In the genomic region with DNA sequence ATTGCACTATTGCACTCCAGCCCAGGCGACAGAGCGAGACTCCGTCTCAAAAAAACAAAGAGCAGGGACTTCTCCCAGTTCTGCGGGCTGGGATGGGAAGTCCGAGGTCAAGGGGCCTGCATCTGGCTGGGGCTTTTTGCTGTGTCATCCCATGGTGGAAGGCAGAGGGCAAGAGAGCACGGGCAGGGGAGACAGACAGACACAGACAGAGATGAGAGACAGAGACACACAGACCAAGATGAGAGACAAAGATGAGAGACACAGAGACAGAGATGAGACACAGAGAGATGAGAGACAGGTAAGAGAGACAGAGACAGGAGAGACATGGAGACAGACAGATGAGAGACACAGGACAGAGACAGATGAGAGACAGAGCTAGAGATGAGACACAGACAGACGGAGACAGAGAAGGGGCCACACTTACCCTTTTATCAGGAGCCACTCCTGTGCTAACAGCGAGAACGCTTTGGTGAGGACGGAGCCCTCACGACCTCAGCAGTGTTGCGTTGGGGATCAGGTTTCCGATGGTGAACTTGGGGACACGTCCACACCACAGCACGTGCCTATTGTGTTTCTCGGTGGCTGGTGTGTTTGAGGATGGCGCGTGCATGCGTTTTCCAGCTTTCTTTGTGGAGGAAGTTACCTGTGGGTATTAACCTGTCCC, we compare ENCODE assay signal across 14 cellular contexts. TPM values are rescaled to one million over a fixed set of nuclear protein-coding genes. Genes with fewer than 3 reads are reported as not detected.
A peak's percentile ranks its signal among the peaks of the same experiment; 100 is the strongest.
DNase-seq lines count a peak whose midpoint lies in the region; TF ChIP-seq lines count a peak whose summit lies in the region.
"Had no signal": no experiment of that assay in that cellular context is flagged by ENCODE, and none has a peak within 500 bp of the region (broad histone marks: within the 10 kb centered on the region; RNA-seq: fewer than 3 reads in every experiment).

No MANE protein-coding gene starts in this region.

- H3K9ac ChIP-seq in BLaER1 (peak overlapping the region; percentile 54; the same call in 1 of the 2 replicates), MM.1S (ENCODE audit: low read length) (peak overlapping the region; percentile 27; the same call in 1 of the 2 replicates), mesendoderm (ENCODE audit: low read length) (no peak overlapping the region)

- no peak overlapping the region for H3K4ac ChIP-seq in mesendoderm (ENCODE audit: low read depth, low read length)

- H3K9me3 Mint-ChIP-seq in endothelial cell (ENCODE audit: unreplicated experiment) (no peaks in the 10 kb centered on the region), osteocyte (ENCODE audit: unreplicated experiment) (no peaks in the 10 kb centered on the region)
- no peaks in the 10 kb centered on the region for H3K9me3 Mint-ChIP-seq in activated naive CD4-positive, alpha-beta T cell treated with anti-CD3 and anti-CD28 coated beads for 36 hours
- H3K9me3 Mint-ChIP-seq: CD8-positive, alpha-beta T cell had no signal

- peaks cover 5% of the 10 kb centered on the region for H3K27me3 Mint-ChIP-seq in endothelial cell (ENCODE audit: unreplicated experiment)
- no peaks in the 10 kb centered on the region for H3K27me3 Mint-ChIP-seq in osteocyte (ENCODE audit: unreplicated experiment)
- no peaks in the 10 kb centered on the region for H3K27me3 Mint-ChIP-seq in activated naive CD4-positive, alpha-beta T cell treated with anti-CD3 and anti-CD28 coated beads for 36 hours (ENCODE audit: low read depth)

- TF ChIP-seq CTCF in MM.1S (IDR thresholded peaks at IDR 0.05; ENCODE audit: low read length) (no peak), endothelial cell (IDR thresholded peaks at IDR 0.05; ENCODE audit: unreplicated experiment) (no peak), osteocyte (IDR thresholded peaks at IDR 0.05) (no peak)

- H3K27ac ChIP-seq in BLaER1 (peak overlapping the region; percentile 47), MM.1S (ENCODE audit: low read length) (peak overlapping the region; percentile 59), mesendoderm (ENCODE audit: low read depth, low read length) (no peak overlapping the region)

- no peaks in the 10 kb centered on the region for H3K27me3 ChIP-seq in BLaER1
- no peaks in the 10 kb centered on the region for H3K27me3 ChIP-seq in MM.1S (replicated peaks; ENCODE audit: insufficient read depth, low read length)
- H3K27me3 ChIP-seq in mesendoderm (ENCODE audit: insufficient read depth, low read length, poor library complexity), result no peaks in the 10 kb centered on the region

- intact Hi-C loops in activated naive CD4-positive, alpha-beta T cell treated with anti-CD3 and anti-CD28 coated beads for 36 hours (cut with micrococcal nuclease), result no loop called here

- no peak for DNase-seq in MM.1S
- DNase-seq in endothelial cell (ENCODE audit: low spot score), result no peak
- no peak for DNase-seq in osteocyte (ENCODE audit: extremely low spot score, unreplicated experiment)
- DNase-seq in epidermal melanocyte (ENCODE audit: insufficient read length, low spot score), result no peak
- no peak for DNase-seq in activated naive CD4-positive, alpha-beta T cell treated with anti-CD3 and anti-CD28 coated beads for 36 hours
- no peak for DNase-seq in GOT3 (lab: John Stamatoyannopoulos, UW)
- DNase-seq in mesendoderm, result no peak
- DNase-seq: activated CD4-positive, alpha-beta T cell treated with anti-CD3 and anti-CD28 coated beads, Interleukin-2, amount 50 U/mL, for 4 hours; CD8-positive, alpha-beta T cell; NCI-H2227 treated with DMSO at 0.1 percent for 48 hours; SIG-M5 had no signal

- H3K4me1 ChIP-seq in BLaER1 (peaks cover 67% of the 10 kb centered on the region), MM.1S (ENCODE audit: low read length) (peaks cover 20% of the 10 kb centered on the region), mesendoderm (ENCODE audit: control insufficient read depth, low read depth, low read length) (no peaks in the 10 kb centered on the region)

- H4K8ac ChIP-seq in mesendoderm (ENCODE audit: low read depth, low read length), result no peak overlapping the region

- peaks cover 23% of the 10 kb centered on the region for H3K36me3 Mint-ChIP-seq in endothelial cell (ENCODE audit: low read depth, unreplicated experiment)
- peaks cover 18% of the 10 kb centered on the region for H3K36me3 Mint-ChIP-seq in osteocyte (ENCODE audit: unreplicated experiment)
- H3K36me3 Mint-ChIP-seq in activated naive CD4-positive, alpha-beta T cell treated with anti-CD3 and anti-CD28 coated beads for 36 hours (ENCODE audit: low read depth), result peaks cover 33% of the 10 kb centered on the region

- WGBS in mesendoderm (ENCODE audit: extremely low coverage, insufficient coverage, low lambda C conversion rate), result no CpG with 5 or more reads among the region's 19 CpGs

- H3K4me1 Mint-ChIP-seq in endothelial cell (ENCODE audit: unreplicated experiment), result no peaks in the 10 kb centered on the region
- peaks cover 10% of the 10 kb centered on the region for H3K4me1 Mint-ChIP-seq in osteocyte (ENCODE audit: unreplicated experiment)
- H3K4me1 Mint-ChIP-seq in activated naive CD4-positive, alpha-beta T cell treated with anti-CD3 and anti-CD28 coated beads for 36 hours (ENCODE audit: low read depth), result peaks cover 8% of the 10 kb centered on the region

- H3K36me3 ChIP-seq in BLaER1 (peaks cover 79% of the 10 kb centered on the region), MM.1S (replicated peaks; ENCODE audit: insufficient read depth, low read length) (no peaks in the 10 kb centered on the region), mesendoderm (ENCODE audit: control insufficient read depth, insufficient read depth, low read length) (peaks cover 12% of the 10 kb centered on the region)

- H3K9me3 ChIP-seq in BLaER1 (no peaks in the 10 kb centered on the region), MM.1S (replicated peaks; ENCODE audit: insufficient read depth, low read length) (no peaks in the 10 kb centered on the region)

- H3K4me3 Mint-ChIP-seq in endothelial cell (ENCODE audit: unreplicated experiment) (no peak overlapping the region), osteocyte (ENCODE audit: unreplicated experiment) (no peak overlapping the region)
- no peak overlapping the region for H3K4me3 Mint-ChIP-seq in activated naive CD4-positive, alpha-beta T cell treated with anti-CD3 and anti-CD28 coated beads for 36 hours
- H3K4me3 Mint-ChIP-seq: CD8-positive, alpha-beta T cell had no signal

- H3K27ac Mint-ChIP-seq in endothelial cell (ENCODE audit: unreplicated experiment) (peak overlapping the region; percentile 62), osteocyte (ENCODE audit: unreplicated experiment) (peak overlapping the region; percentile 49)
- H3K27ac Mint-ChIP-seq in activated naive CD4-positive, alpha-beta T cell treated with anti-CD3 and anti-CD28 coated beads for 36 hours, result no peak overlapping the region
- H3K27ac Mint-ChIP-seq: CD8-positive, alpha-beta T cell had no signal

- H3K4me2 ChIP-seq in BLaER1 (peak overlapping the region; percentile 92), MM.1S (ENCODE audit: low read depth, low read length) (peak overlapping the region; percentile 45; the same call in 1 of the 2 replicates), mesendoderm (ENCODE audit: low read length) (no peak overlapping the region)

- H3K4me3 ChIP-seq in BLaER1 (peak overlapping the region; percentile 4; the same call in 1 of the 2 replicates), MM.1S (ENCODE audit: low read length) (no peak overlapping the region), mesendoderm (ENCODE audit: low read length) (no peak overlapping the region)
- H3K4me3 ChIP-seq: skin epidermis had no signal

- H2BK5ac ChIP-seq in mesendoderm (ENCODE audit: low read length), result no peak overlapping the region

- H3F3A ChIP-seq in MM.1S (ENCODE audit: insufficient read depth, low read length), result peaks cover 8% of the 10 kb centered on the region; the same call in 1 of the 2 replicates

- H2AFZ ChIP-seq in MM.1S (ENCODE audit: low read length), result no peak overlapping the region

- H4K20me1 ChIP-seq in BLaER1 (peaks cover 17% of the 10 kb centered on the region; the same call in 1 of the 2 replicates), MM.1S (ENCODE audit: insufficient read depth, low read length) (no peaks in the 10 kb centered on the region)

- H3K9me2 ChIP-seq in MM.1S (replicated peaks; ENCODE audit: insufficient read depth, low read length), result no peaks in the 10 kb centered on the region

- H4K5ac ChIP-seq in mesendoderm (ENCODE audit: low read length), result no peak overlapping the region

- no peak overlapping the region for H2AK5ac ChIP-seq in mesendoderm (ENCODE audit: low read length)

- no peak overlapping the region for H3K23ac ChIP-seq in mesendoderm (ENCODE audit: low read length)

- peaks cover 8% of the 10 kb centered on the region; the same call in 1 of the 2 replicates for H3K79me2 ChIP-seq in MM.1S (ENCODE audit: low read length)
- H3K79me2 ChIP-seq in mesendoderm (ENCODE audit: control insufficient read depth, insufficient read depth, low read length), result no peaks in the 10 kb centered on the region

- H3K56ac ChIP-seq in mesendoderm (ENCODE audit: low read length), result no peak overlapping the region

- no peak overlapping the region for H2BK120ac ChIP-seq in mesendoderm (ENCODE audit: low read depth, low read length)

- H3K18ac ChIP-seq in mesendoderm (ENCODE audit: low read length), result no peak overlapping the region

- H3K79me1 ChIP-seq in mesendoderm (ENCODE audit: low read length), result peaks cover 5% of the 10 kb centered on the region

- CTCF ChIA-PET in activated naive CD4-positive, alpha-beta T cell treated with anti-CD3 and anti-CD28 coated beads for 36 hours (lab: Charles Lee), result no interaction called here

- no peak overlapping the region for H2BK15ac ChIP-seq in mesendoderm (replicated peaks; ENCODE audit: low read depth)

RNA-seq across cellular contexts. Expression of a gene that starts 8.9 kb away (rescaled TPM):
- total RNA-seq in endothelial cell (ENCODE audit: unreplicated experiment) (37.7 TPM), osteocyte (1.2 and 1.9 TPM in 2 replicates)
- 1 to 10 TPM in 1 of 2 experiments, under 1 TPM in 1; 0.93 to 1.1 TPM for total RNA-seq in activated naive CD4-positive, alpha-beta T cell treated with anti-CD3 and anti-CD28 coated beads for 36 hours
- 4.1 TPM for polyA plus RNA-seq in mesendoderm (2013, experiment 1 of 2)
- 4.0 TPM for polyA plus RNA-seq in mesendoderm (2013, experiment 2 of 2)

RNA-seq across cellular contexts. Expression of a gene that starts 13.5 kb away (rescaled TPM):
- total RNA-seq in endothelial cell (ENCODE audit: unreplicated experiment) (65.6 TPM), osteocyte (54.1 and 57.6 TPM in 2 replicates)
- 10 to 100 TPM; 47.0 to 47.1 TPM for total RNA-seq in activated naive CD4-positive, alpha-beta T cell treated with anti-CD3 and anti-CD28 coated beads for 36 hours
- polyA plus RNA-seq in mesendoderm (2013, experiment 1 of 2), result 39.7 TPM
- polyA plus RNA-seq in mesendoderm (2013, experiment 2 of 2), result 39.7 TPM

RNA-seq across cellular contexts. Expression of a gene that starts 17.6 kb away (rescaled TPM):
- not detected for total RNA-seq in endothelial cell (ENCODE audit: unreplicated experiment)
- total RNA-seq in osteocyte, result 0.50 and 0.78 TPM in 2 replicates
- not detected for total RNA-seq in activated naive CD4-positive, alpha-beta T cell treated with anti-CD3 and anti-CD28 coated beads for 36 hours
- 0.14 TPM for polyA plus RNA-seq in mesendoderm (2013, experiment 1 of 2)
- 0.15 TPM for polyA plus RNA-seq in mesendoderm (2013, experiment 2 of 2)
- polyA plus RNA-seq: esophagus had no signal

RNA-seq across cellular contexts. Expression of a gene that starts 27.6 kb away (rescaled TPM):
- total RNA-seq in endothelial cell (ENCODE audit: unreplicated experiment) (134 TPM), osteocyte (132 and 136 TPM in 2 replicates)
- 100 to 1,000 TPM; 193 to 196 TPM for total RNA-seq in activated naive CD4-positive, alpha-beta T cell treated with anti-CD3 and anti-CD28 coated beads for 36 hours
- 288 TPM for polyA plus RNA-seq in mesendoderm (2013, experiment 1 of 2)
- 285 TPM for polyA plus RNA-seq in mesendoderm (2013, experiment 2 of 2)

RNA-seq across cellular contexts. Expression of a gene that starts 33.4 kb away (rescaled TPM):
- total RNA-seq in endothelial cell (ENCODE audit: unreplicated experiment) (170 TPM), osteocyte (1.8 and 2.1 TPM in 2 replicates)
- total RNA-seq in activated naive CD4-positive, alpha-beta T cell treated with anti-CD3 and anti-CD28 coated beads for 36 hours, result 1 to 10 TPM; 1.8 to 2.2 TPM
- polyA plus RNA-seq in mesendoderm (2013, experiment 1 of 2), result 4.0 TPM
- polyA plus RNA-seq in mesendoderm (2013, experiment 2 of 2), result 4.5 TPM

Comparison
In these comparisons a context has a peak if more than half of its experiments do, and no peak if none do; other contexts are left out.
1. RNA of a gene that starts 8.9 kb away (total RNA-seq): 37.7 TPM in endothelial cell (single experiment); 1.2 to 1.9 TPM in osteocyte and 0.93 to 1.1 TPM in activated naive CD4-positive, alpha-beta T cell treated with anti-CD3 and anti-CD28 coated beads for 36 hours; every median in the first group is over 10 times any median in the second.